In genomic region chr2:164597988-164598387, GRCh38 we compare ENCODE assay signal across 3 cellular contexts.
TF ChIP-seq lines count a peak whose summit lies in the region.

No MANE protein-coding gene starts in this region.

TF ChIP-seq in SK-N-SH, 30 proteins besides CTCF, POLR2A, EP300 and RAD21:
- TF ChIP-seq ELF1 (IDR thresholded peaks at IDR 0.05) (no peak), FOSL2 (IDR thresholded peaks at IDR 0.05; ENCODE audit: borderline replicate concordance, low read depth) (no peak), EZH2phosphoT487 (IDR thresholded peaks at IDR 0.05; ENCODE audit: borderline replicate concordance, low read depth) (no peak), NFIC (IDR thresholded peaks at IDR 0.05; ENCODE audit: borderline replicate concordance) (no peak), MXI1 (IDR thresholded peaks at IDR 0.05; ENCODE audit: low read depth, low read length) (no peak), YY1 (IDR thresholded peaks at IDR 0.05; ENCODE audit: low read depth) (no peak), FOXJ3 (CRISPR knock-in tag; IDR thresholded peaks at IDR 0.05) (no peak), RCOR1 (IDR thresholded peaks at IDR 0.05; ENCODE audit: low read length) (no peak), MEF2A (IDR thresholded peaks at IDR 0.05; ENCODE audit: borderline replicate concordance, low read depth) (no peak), JUND (IDR thresholded peaks at IDR 0.05) (no peak), IRF3 (IDR thresholded peaks at IDR 0.05; ENCODE audit: low read depth, low read length) (no peak), SMC3 (IDR thresholded peaks at IDR 0.05; ENCODE audit: low read depth, low read length) (no peak), FOXM1 (IDR thresholded peaks at IDR 0.05; ENCODE audit: low read depth) (no peak), REST (IDR thresholded peaks at IDR 0.05; ENCODE audit: low read depth, low read length) (no peak), PBX3 (IDR thresholded peaks at IDR 0.05) (no peak)
TF ChIP-seq in SK-N-SH: peak in this region for 0.

TF ChIP-seq in SK-N-SH treated with all-trans-retinoic acid at 6 μM for 48 hours, 23 proteins besides CTCF, POLR2A, EP300 and RAD21:
- TF ChIP-seq ZNF8 (CRISPR knock-in tag; IDR thresholded peaks at IDR 0.05) = no peak
- TF ChIP-seq ZFP30 (CRISPR knock-in tag; IDR thresholded peaks at IDR 0.05) = no peak
- no peak for TF ChIP-seq ZNF565 (CRISPR knock-in tag; conservative IDR thresholded peaks at IDR 0.05; ENCODE audit: low read depth)
- TF ChIP-seq TSHZ2 (CRISPR knock-in tag; IDR thresholded peaks at IDR 0.05) = no peak
- TF ChIP-seq CSRNP3 (CRISPR knock-in tag; IDR thresholded peaks at IDR 0.05) = no peak
- no peak for TF ChIP-seq POU6F1 (CRISPR knock-in tag; IDR thresholded peaks at IDR 0.05; ENCODE audit: borderline replicate concordance, low read depth)
- TF ChIP-seq CSDC2 (CRISPR knock-in tag; IDR thresholded peaks at IDR 0.05) = no peak
- no peak for TF ChIP-seq PATZ1 (CRISPR knock-in tag; IDR thresholded peaks at IDR 0.05; ENCODE audit: borderline replicate concordance)
- TF ChIP-seq ZFP3 (CRISPR knock-in tag; IDR thresholded peaks at IDR 0.05) = no peak
- no peak for TF ChIP-seq ESRRG (CRISPR knock-in tag; IDR thresholded peaks at IDR 0.05)
- TF ChIP-seq OSR1 (CRISPR knock-in tag; IDR thresholded peaks at IDR 0.05) = no peak
- TF ChIP-seq TCF4 (CRISPR knock-in tag; IDR thresholded peaks at IDR 0.05; ENCODE audit: borderline replicate concordance) = no peak
- no peak for TF ChIP-seq BACH2 (CRISPR knock-in tag; IDR thresholded peaks at IDR 0.05; ENCODE audit: borderline replicate concordance)
- TF ChIP-seq TOX (CRISPR knock-in tag; IDR thresholded peaks at IDR 0.05; ENCODE audit: borderline replicate concordance) = no peak
- no peak for TF ChIP-seq ZNF70 (CRISPR knock-in tag; IDR thresholded peaks at IDR 0.05)
- TF ChIP-seq GLIS3 (CRISPR knock-in tag; IDR thresholded peaks at IDR 0.05) = no peak
- no peak for TF ChIP-seq SNAI2 (CRISPR knock-in tag; IDR thresholded peaks at IDR 0.05)

TF ChIP-seq in H1, 55 proteins besides CTCF, POLR2A, EP300 and RAD21:
- TF ChIP-seq SP4 (IDR thresholded peaks at IDR 0.05; ENCODE audit: low read length) (no peak), KDM4A (IDR thresholded peaks at IDR 0.05; ENCODE audit: low read depth, low read length, severe bottlenecking) (no peak), SP1 (IDR thresholded peaks at IDR 0.05; ENCODE audit: low read depth, low read length) (no peak), GABPA (IDR thresholded peaks at IDR 0.05; ENCODE audit: borderline replicate concordance, insufficient read depth, low read length) (no peak), SIX5 (IDR thresholded peaks at IDR 0.05; ENCODE audit: low read depth, low read length) (no peak), SIRT6 (IDR thresholded peaks at IDR 0.05; ENCODE audit: low read length) (no peak)
